10 cellular contexts compared by ENCODE assay signal in genomic region chr6:90463359-90463758, GRCh38.
DNase-seq lines count a peak whose midpoint lies in the region; ATAC-seq lines count a peak whose summit lies in the region.
"Had no signal": no experiment of that assay in that cellular context is flagged by ENCODE, and none has a peak within 500 bp of the region (broad histone marks: within the 10 kb centered on the region; RNA-seq: fewer than 3 reads in every experiment).

No MANE protein-coding gene starts in this region.

- peak; percentile 64 for DNase-seq in activated CD4-positive, alpha-beta T cell treated with anti-CD3 and anti-CD28 coated beads for 36 hours
- DNase-seq in activated CD4-positive, alpha-beta T cell treated with anti-CD3 and anti-CD28 coated beads, Interleukin-2, amount 50 U/mL, for 4 hours, result no peak
- DNase-seq in activated T-helper 2 cell treated with anti-CD3 and anti-CD28 coated beads, Interferon-gamma antibody, Interleukin-2, Interleukin-4, amounts not matched to agents 10 μg/mL and 5 μg/mL and 100 μg/mL, durations not matched to agents 14 hours and 24 hours and 36 hours (ENCODE audit: low spot score), result no peak
- peak; percentile 62 for DNase-seq in stimulated activated CD8-positive, alpha-beta memory T cell treated with anti-CD3 and anti-CD28 coated beads, Interleukin-4, amount 100 ng/mL, for 48 hours
- DNase-seq in AG20443 (ENCODE audit: low spot score) (no peak), cerebellar nuclear complex (lab: John Stamatoyannopoulos, UW) (no peak)
- DNase-seq: 8988T, testis had no signal

- peak; percentile 45 for ATAC-seq in activated CD4-positive, alpha-beta T cell treated with anti-CD3 and anti-CD28 coated beads for 36 hours
- ATAC-seq in HG03354 (IDR thresholded peaks at IDR 0.05; ENCODE audit: poor library complexity, severe bottlenecking, unreplicated experiment) (peak; percentile 50), HG02973 (IDR thresholded peaks at IDR 0.05; ENCODE audit: unreplicated experiment) (no peak)

- peaks cover 3% of the 10 kb centered on the region for H3K36me3 Mint-ChIP-seq in activated CD4-positive, alpha-beta T cell treated with anti-CD3 and anti-CD28 coated beads for 36 hours (ENCODE audit: low read depth)
- peaks cover 7% of the 10 kb centered on the region for H3K36me3 Mint-ChIP-seq in activated T-helper 2 cell treated with anti-CD3 and anti-CD28 coated beads, Interferon-gamma antibody, Interleukin-2, Interleukin-4, amounts not matched to agents 10 μg/mL and 5 μg/mL and 100 μg/mL, durations not matched to agents 14 hours and 24 hours and 36 hours (ENCODE audit: low read depth)

- POLR2A ChIA-PET in activated CD4-positive, alpha-beta T cell treated with anti-CD3 and anti-CD28 coated beads for 36 hours (lab: Charles Lee), result interaction anchor here (0.6 to 1.0 kb wide), 3 partner anchors 11 to 50 kb away, joined by 6 to 11 read pairs (median 6); no protein-coding TSS in a partner anchor

- CTCF ChIA-PET in activated CD4-positive, alpha-beta T cell treated with anti-CD3 and anti-CD28 coated beads for 36 hours (lab: Charles Lee), result interaction anchor here (1.1 to 8.9 kb wide), 5 partner anchors 13 to 283 kb away, joined by 3 to 112 read pairs (median 3); no protein-coding TSS in a partner anchor

- H3K9me3 Mint-ChIP-seq in activated CD4-positive, alpha-beta T cell treated with anti-CD3 and anti-CD28 coated beads for 36 hours (ENCODE audit: low read depth), result no peaks in the 10 kb centered on the region
- no peaks in the 10 kb centered on the region for H3K9me3 Mint-ChIP-seq in activated T-helper 2 cell treated with anti-CD3 and anti-CD28 coated beads, Interferon-gamma antibody, Interleukin-2, Interleukin-4, amounts not matched to agents 10 μg/mL and 5 μg/mL and 100 μg/mL, durations not matched to agents 14 hours and 24 hours and 36 hours

- peak overlapping the region; percentile 17 for H3K4me3 Mint-ChIP-seq in activated CD4-positive, alpha-beta T cell treated with anti-CD3 and anti-CD28 coated beads for 36 hours
- peak overlapping the region; percentile 42 for H3K4me3 Mint-ChIP-seq in activated T-helper 2 cell treated with anti-CD3 and anti-CD28 coated beads, Interferon-gamma antibody, Interleukin-2, Interleukin-4, amounts not matched to agents 10 μg/mL and 5 μg/mL and 100 μg/mL, durations not matched to agents 14 hours and 24 hours and 36 hours (ENCODE audit: low read depth)

- peaks cover 97% of the 10 kb centered on the region for H3K4me1 Mint-ChIP-seq in activated CD4-positive, alpha-beta T cell treated with anti-CD3 and anti-CD28 coated beads for 36 hours
- peaks cover 89% of the 10 kb centered on the region for H3K4me1 Mint-ChIP-seq in activated T-helper 2 cell treated with anti-CD3 and anti-CD28 coated beads, Interferon-gamma antibody, Interleukin-2, Interleukin-4, amounts not matched to agents 10 μg/mL and 5 μg/mL and 100 μg/mL, durations not matched to agents 14 hours and 24 hours and 36 hours (ENCODE audit: low read depth)

- intact Hi-C loops in activated CD4-positive, alpha-beta T cell treated with anti-CD3 and anti-CD28 coated beads for 36 hours (cut with DNase I, micrococcal nuclease), result no loop called here
- intact Hi-C loops in activated T-helper 2 cell treated with anti-CD3 and anti-CD28 coated beads, Interferon-gamma antibody, Interleukin-2, Interleukin-4, amounts not matched to agents 10 μg/mL and 5 μg/mL and 100 μg/mL, durations not matched to agents 14 hours and 24 hours and 36 hours (cut with micrococcal nuclease), result no loop called here

- H3K27ac Mint-ChIP-seq in activated CD4-positive, alpha-beta T cell treated with anti-CD3 and anti-CD28 coated beads for 36 hours, result peak overlapping the region; percentile 91
- H3K27ac Mint-ChIP-seq in activated T-helper 2 cell treated with anti-CD3 and anti-CD28 coated beads, Interferon-gamma antibody, Interleukin-2, Interleukin-4, amounts not matched to agents 10 μg/mL and 5 μg/mL and 100 μg/mL, durations not matched to agents 14 hours and 24 hours and 36 hours, result peak overlapping the region; percentile 94

- H3K27me3 Mint-ChIP-seq in activated CD4-positive, alpha-beta T cell treated with anti-CD3 and anti-CD28 coated beads for 36 hours, result no peaks in the 10 kb centered on the region
- no peaks in the 10 kb centered on the region for H3K27me3 Mint-ChIP-seq in activated T-helper 2 cell treated with anti-CD3 and anti-CD28 coated beads, Interferon-gamma antibody, Interleukin-2, Interleukin-4, amounts not matched to agents 10 μg/mL and 5 μg/mL and 100 μg/mL, durations not matched to agents 14 hours and 24 hours and 36 hours (ENCODE audit: low read depth)

Comparison
In these comparisons a context has a peak if more than half of its experiments do, and no peak if none do; other contexts are left out.
1. DNase-seq: peak in activated CD4-positive, alpha-beta T cell treated with anti-CD3 and anti-CD28 coated beads for 36 hours (single experiment) and stimulated activated CD8-positive, alpha-beta memory T cell treated with anti-CD3 and anti-CD28 coated beads, Interleukin-4, amount 100 ng/mL, for 48 hours (single experiment); none in activated CD4-positive, alpha-beta T cell treated with anti-CD3 and anti-CD28 coated beads, Interleukin-2, amount 50 U/mL, for 4 hours (0 of 2), activated T-helper 2 cell treated with anti-CD3 and anti-CD28 coated beads, Interferon-gamma antibody, Interleukin-2, Interleukin-4, amounts not matched to agents 10 μg/mL and 5 μg/mL and 100 μg/mL, durations not matched to agents 14 hours and 24 hours and 36 hours (single experiment), AG20443 (single experiment) and cerebellar nuclear complex (0 of 2).